In the genomic region with DNA sequence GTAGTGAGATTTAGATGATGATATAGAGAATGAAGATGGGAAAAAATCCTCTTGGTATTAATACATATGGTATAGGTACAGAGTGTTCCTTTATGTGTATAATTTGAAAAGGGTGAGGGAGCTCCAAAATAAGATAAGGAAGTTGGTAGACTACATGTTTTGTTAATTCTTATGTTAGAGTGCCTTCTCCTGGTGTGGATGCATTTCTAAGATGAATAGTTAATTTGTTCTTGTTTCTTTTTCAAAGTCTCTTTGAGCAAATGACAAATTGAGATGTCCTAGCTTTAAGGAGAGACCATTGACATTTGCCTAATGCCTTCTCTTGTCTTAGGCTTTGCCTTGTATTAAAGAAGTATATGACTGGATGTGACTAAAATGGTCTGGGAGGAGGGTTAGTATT, we compare ENCODE assay signal across 8 cellular contexts. TPM values are rescaled to one million over a fixed set of nuclear protein-coding genes. Genes with fewer than 3 reads are reported as not detected.
A peak's percentile ranks its signal among the peaks of the same experiment; 100 is the strongest.
DNase-seq lines count a peak whose midpoint lies in the region; ATAC-seq and TF ChIP-seq lines count a peak whose summit lies in the region.

No MANE protein-coding gene starts in this region.

- H3F3A ChIP-seq in Loucy (ENCODE audit: low read depth): no peaks in the 10 kb centered on the region

- no peaks in the 10 kb centered on the region for H3K9me3 Mint-ChIP-seq in central memory CD8-positive, alpha-beta T cell
- H3K9me3 Mint-ChIP-seq in natural killer cell treated with Interleukin-12 subunit alpha and Interleukin-12 subunit beta and Interleukin-15 and Interleukin-18, amount 100 ng/mL, for 72 hours: no peaks in the 10 kb centered on the region

- no peak overlapping the region for H3K4me3 ChIP-seq in Loucy (ENCODE audit: low read length, poor library complexity, severe bottlenecking)

- no peaks in the 10 kb centered on the region for H3K27me3 Mint-ChIP-seq in central memory CD8-positive, alpha-beta T cell
- H3K27me3 Mint-ChIP-seq in natural killer cell treated with Interleukin-12 subunit alpha and Interleukin-12 subunit beta and Interleukin-15 and Interleukin-18, amount 100 ng/mL, for 72 hours: no peaks in the 10 kb centered on the region

- peak overlapping the region; percentile 52 for H3K4me3 Mint-ChIP-seq in central memory CD8-positive, alpha-beta T cell
- H3K4me3 Mint-ChIP-seq in natural killer cell treated with Interleukin-12 subunit alpha and Interleukin-12 subunit beta and Interleukin-15 and Interleukin-18, amount 100 ng/mL, for 72 hours: peak overlapping the region; percentile 47

- DNase-seq in DMS53 treated with DMSO at 0.1 percent for 48 hours (lab: John Stamatoyannopoulos, UW; ENCODE audit: unreplicated experiment): peak; percentile 11
- DNase-seq in central memory CD8-positive, alpha-beta T cell (ENCODE audit: low spot score in 2 of 2): no peak
- no peak for DNase-seq in natural killer cell treated with Interleukin-12 subunit alpha and Interleukin-12 subunit beta and Interleukin-15 and Interleukin-18, amount 100 ng/mL, for 72 hours (ENCODE audit: low spot score)
- no peak for DNase-seq in stimulated activated CD4-positive, alpha-beta T cell treated with anti-CD3 and anti-CD28 coated beads, Interleukin-4, amount 100 ng/mL, for 1 hour

- no peak overlapping the region for H2AFZ ChIP-seq in Loucy (ENCODE audit: low read length)

- no peaks in the 10 kb centered on the region for H3K9me3 ChIP-seq in Loucy (ENCODE audit: insufficient read depth, low read depth, low read length)

- H3K4me1 ChIP-seq in Loucy (ENCODE audit: insufficient read depth, low read length, poor library complexity, severe bottlenecking): peaks cover 20% of the 10 kb centered on the region

- H3K27ac Mint-ChIP-seq in central memory CD8-positive, alpha-beta T cell (ENCODE audit: low read depth): peak overlapping the region; percentile 89
- peak overlapping the region; percentile 56 to 88 for H3K27ac Mint-ChIP-seq in natural killer cell treated with Interleukin-12 subunit alpha and Interleukin-12 subunit beta and Interleukin-15 and Interleukin-18, amount 100 ng/mL, for 72 hours

- no peaks in the 10 kb centered on the region for H4K20me1 ChIP-seq in Loucy (ENCODE audit: insufficient read depth, low read length, poor library complexity, severe bottlenecking)

- H3K36me3 Mint-ChIP-seq in central memory CD8-positive, alpha-beta T cell (ENCODE audit: insufficient read depth): peaks cover 3% of the 10 kb centered on the region
- peaks cover 7% of the 10 kb centered on the region for H3K36me3 Mint-ChIP-seq in natural killer cell treated with Interleukin-12 subunit alpha and Interleukin-12 subunit beta and Interleukin-15 and Interleukin-18, amount 100 ng/mL, for 72 hours

- H3K79me2 ChIP-seq in Loucy (ENCODE audit: insufficient read depth, low read length): peaks cover 38% of the 10 kb centered on the region

- peak overlapping the region; percentile 80 for H3K4me2 ChIP-seq in Loucy (ENCODE audit: low read depth, low read length, poor library complexity, severe bottlenecking)

- no peaks in the 10 kb centered on the region for H3K9me2 ChIP-seq in Loucy (replicated peaks; ENCODE audit: low read depth, low read length)

- peaks cover 52% of the 10 kb centered on the region for H3K4me1 Mint-ChIP-seq in central memory CD8-positive, alpha-beta T cell
- peaks cover 29 to 64% of the 10 kb centered on the region in 2 donors for H3K4me1 Mint-ChIP-seq in natural killer cell treated with Interleukin-12 subunit alpha and Interleukin-12 subunit beta and Interleukin-15 and Interleukin-18, amount 100 ng/mL, for 72 hours (ENCODE audit: low read depth in 2 of 2)

- peak overlapping the region; percentile 52 for H3K9ac ChIP-seq in Loucy (ENCODE audit: low read depth, low read length, poor library complexity, severe bottlenecking)

- peak; percentile 57 for TF ChIP-seq CTCF in Loucy (conservative IDR thresholded peaks at IDR 0.05; ENCODE audit: low read length)

- peak; percentile 22 for ATAC-seq in central memory CD8-positive, alpha-beta T cell (replicated peaks; ENCODE audit: extremely low read depth, poor library complexity, severe bottlenecking)
- no peak for ATAC-seq in natural killer cell treated with Interleukin-12 subunit alpha and Interleukin-12 subunit beta and Interleukin-15 and Interleukin-18, amount 100 ng/mL, for 72 hours
- ATAC-seq in HG03457 (IDR thresholded peaks at IDR 0.05; ENCODE audit: unreplicated experiment) (no peak), HG02571 (IDR thresholded peaks at IDR 0.05; ENCODE audit: unreplicated experiment) (no peak), GM21737 (IDR thresholded peaks at IDR 0.05; ENCODE audit: unreplicated experiment) (no peak)

- H3K36me3 ChIP-seq in Loucy (ENCODE audit: insufficient read depth, low read length): no peaks in the 10 kb centered on the region

- no peaks in the 10 kb centered on the region for H3K27me3 ChIP-seq in Loucy (ENCODE audit: insufficient read depth, low read length, poor library complexity, severe bottlenecking)

RNA-seq across cellular contexts. Expression of a gene that starts 34.1 kb away (rescaled TPM):
- total RNA-seq in natural killer cell treated with Interleukin-12 subunit alpha and Interleukin-12 subunit beta and Interleukin-15 and Interleukin-18, amount 100 ng/mL, for 72 hours: 100 to 1,000 TPM; 142 to 176 TPM
